Comparison of ENCODE assay signal across 18 cellular contexts in the genomic region with DNA sequence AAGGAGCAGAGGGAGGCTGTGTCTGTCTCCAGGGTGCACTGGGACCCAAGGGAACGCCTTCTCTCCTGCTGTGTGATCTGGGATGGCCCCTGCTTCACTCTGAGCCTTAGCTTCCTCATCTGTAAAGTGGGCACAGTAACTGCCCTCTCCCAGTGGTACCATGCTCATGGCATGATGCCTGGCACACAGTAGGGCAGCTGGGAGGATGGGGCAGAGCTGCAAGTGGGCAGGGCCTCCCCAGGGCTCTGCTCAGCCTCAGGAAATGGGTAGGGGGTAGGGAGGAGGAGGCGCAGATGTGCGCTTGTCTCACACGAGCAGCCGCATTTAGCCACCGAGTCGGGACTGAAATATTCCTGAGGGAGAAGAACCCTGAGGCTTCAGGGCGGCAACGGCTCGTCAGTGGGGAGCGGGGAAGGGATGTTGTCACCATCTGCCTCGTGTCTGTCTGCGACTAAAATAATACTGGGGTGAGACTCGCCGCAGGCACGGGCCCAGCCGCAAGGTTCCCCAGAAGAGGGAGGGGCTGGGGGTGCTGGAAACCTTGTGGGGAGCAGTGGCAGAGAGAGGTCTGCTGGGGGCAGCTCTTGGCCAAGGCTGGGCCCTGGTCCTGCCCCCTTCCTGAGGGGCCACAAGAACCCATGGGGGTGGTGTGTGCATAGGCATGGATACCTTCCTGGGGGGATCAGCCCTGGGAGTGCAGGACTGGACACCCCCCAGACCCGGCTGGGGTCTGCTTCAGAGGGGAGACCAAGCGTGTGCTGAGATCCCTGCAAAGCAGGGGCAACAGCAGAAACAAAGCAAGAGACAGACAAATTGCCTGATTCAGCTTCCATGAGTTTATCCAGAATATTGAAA. TPM values are rescaled to one million over a fixed set of nuclear protein-coding genes. Genes with fewer than 3 reads are reported as not detected.
DNase-seq lines count a peak whose midpoint lies in the region; ATAC-seq and TF ChIP-seq lines count a peak whose summit lies in the region.
"Had no signal": no experiment of that assay in that cellular context is flagged by ENCODE, and none has a peak within 500 bp of the region (broad histone marks: within the 10 kb centered on the region; RNA-seq: fewer than 3 reads in every experiment).

No MANE protein-coding gene starts in this region.

- peak; percentile 57 for DNase-seq in D341Med (ENCODE audit: low spot score)
- peak; percentile 4 for DNase-seq in MV-4-11 (lab: John Stamatoyannopoulos, UW)
- DNase-seq in naive B cell: peak; percentile 64
- DNase-seq in PC-3: no peak
- DNase-seq in NCI-H1436 treated with DMSO at 0.1 percent for 48 hours (lab: John Stamatoyannopoulos, UW): no peak
- DNase-seq in globus pallidus (ENCODE audit: low spot score): no peak
- DNase-seq: ACHN; activated CD4-positive, alpha-beta T cell treated with anti-CD3 and anti-CD28 coated beads, Interleukin-2, amount 50 U/mL, for 1 hour; activated naive CD8-positive, alpha-beta T cell treated with anti-CD3 and anti-CD28 coated beads for 36 hours; Caco-2; foreskin fibroblast; Karpas-422; lower lobe of right lung; NCI-H510A had no signal

- H3K27ac Mint-ChIP-seq in brain: peak overlapping the region; percentile 70 to 92 (median 89)
- H3K27ac Mint-ChIP-seq in naive B cell: peak overlapping the region; percentile 38 to 94 (median 87)
- H3K27ac Mint-ChIP-seq: activated naive CD8-positive, alpha-beta T cell treated with anti-CD3 and anti-CD28 coated beads for 36 hours had no signal

- POLR2A ChIA-PET in PC-3 (lab: Charles Lee; ENCODE audit: unreplicated experiment): no interaction called here

- H3K4me2 ChIP-seq in PC-3 (ENCODE audit: low read length): no peak overlapping the region

- no peak overlapping the region for H3K4me3 ChIP-seq in PC-3 (ENCODE audit: low read length)
- H3K4me3 ChIP-seq: lower lobe of right lung, SJSA1 had no signal

- H3K36me3 ChIP-seq in PC-3 (ENCODE audit: low read depth, low read length): no peaks in the 10 kb centered on the region
- H3K36me3 ChIP-seq: lower lobe of right lung, neutrophil, SJSA1 had no signal

- H3K36me3 Mint-ChIP-seq in brain: no peaks in the 10 kb centered on the region
- H3K36me3 Mint-ChIP-seq in naive B cell: no peaks in the 10 kb centered on the region
- H3K36me3 Mint-ChIP-seq: activated naive CD8-positive, alpha-beta T cell treated with anti-CD3 and anti-CD28 coated beads for 36 hours had no signal

- no peak for TF ChIP-seq CTCF in brain (conservative IDR thresholded peaks at IDR 0.05)
- no peak for TF ChIP-seq CTCF in PC-3 (conservative IDR thresholded peaks at IDR 0.05; ENCODE audit: low read depth, low read length)

- H3K27me3 Mint-ChIP-seq in brain (peaks cover 7% of the 10 kb centered on the region), naive B cell (no peaks in the 10 kb centered on the region)
- H3K27me3 Mint-ChIP-seq: activated naive CD8-positive, alpha-beta T cell treated with anti-CD3 and anti-CD28 coated beads for 36 hours had no signal

- peaks cover 74% of the 10 kb centered on the region for H3K4me1 Mint-ChIP-seq in brain
- H3K4me1 Mint-ChIP-seq in naive B cell: peaks cover 48 to 63% (median 61%) of the 10 kb centered on the region in 3 donors

- H3K9me3 Mint-ChIP-seq in brain: peaks cover 0 to 5% (median 0%) of the 10 kb centered on the region in 5 experiments
- H3K9me3 Mint-ChIP-seq in naive B cell: no peaks in the 10 kb centered on the region
- H3K9me3 Mint-ChIP-seq: activated naive CD8-positive, alpha-beta T cell treated with anti-CD3 and anti-CD28 coated beads for 36 hours had no signal

- H3K4me1 ChIP-seq in PC-3 (ENCODE audit: insufficient read depth, low read length): no peaks in the 10 kb centered on the region; the same call in 1 of the 2 replicates

- ATAC-seq in naive B cell (ENCODE audit: low read depth in 2 of 2): peak; percentile 69 to 75
- no peak for ATAC-seq in PC-3
- no peak for ATAC-seq in HG03442 (IDR thresholded peaks at IDR 0.05; ENCODE audit: unreplicated experiment)
- ATAC-seq: lower lobe of right lung had no signal

- no peaks in the 10 kb centered on the region for H3K79me2 ChIP-seq in PC-3 (ENCODE audit: low read length)

- no peak overlapping the region for H2AFZ ChIP-seq in PC-3 (ENCODE audit: low read length)

- H4K20me1 ChIP-seq in PC-3 (ENCODE audit: low read length): no peaks in the 10 kb centered on the region

- no peaks in the 10 kb centered on the region for H3K9me2 ChIP-seq in PC-3 (replicated peaks; ENCODE audit: low read length)

- H3K9me3 ChIP-seq in PC-3 (ENCODE audit: low read length): no peaks in the 10 kb centered on the region
- H3K9me3 ChIP-seq: Caco-2, lower lobe of right lung, neutrophil, SJSA1 had no signal

- CTCF ChIA-PET in PC-3 (lab: Charles Lee): interaction anchor here (0.6 kb wide), 1 partner anchor 103 kb away, joined by 3 read pairs; no protein-coding TSS in a partner anchor

- intact Hi-C loops in PC-3 (cut with micrococcal nuclease): no loop called here

- H3K4me3 Mint-ChIP-seq in brain (peak overlapping the region in 2 of 5 experiments; percentile 26 to 28), naive B cell (peak overlapping the region in 7 of 8 donors; percentile 52 to 86 (median 71))
- H3K4me3 Mint-ChIP-seq: activated naive CD8-positive, alpha-beta T cell treated with anti-CD3 and anti-CD28 coated beads for 36 hours had no signal

- H3K27me3 ChIP-seq in PC-3 (ENCODE audit: low read length): no peaks in the 10 kb centered on the region
- H3K27me3 ChIP-seq: SJSA1 had no signal

- H3K9ac ChIP-seq in PC-3 (ENCODE audit: low read length): no peak overlapping the region

- H3F3A ChIP-seq in PC-3 (ENCODE audit: low read length, unreplicated experiment): no peaks in the 10 kb centered on the region

- BruUV-seq in PC-3 (replicated peaks; lab: Mats Ljungman, UMichigan): no TSS peak

- H3K27ac ChIP-seq in PC-3 (ENCODE audit: low read length): no peak overlapping the region
- H3K27ac ChIP-seq: lower lobe of right lung, neutrophil, SJSA1 had no signal

RNA-seq across cellular contexts. Expression of gene PSD2, which starts 55.2 kb away (rescaled TPM):
- polyA plus RNA-seq in brain (ENCODE audit: insufficient read depth, low read depth, low replicate concordance): 23.1 TPM
- not detected for polyA plus RNA-seq in naive B cell (ENCODE audit: low read depth in 6 of 6)
- total RNA-seq in PC-3 (2014; rRNA removed): not detected in 2 replicates
- total RNA-seq: activated naive CD8-positive, alpha-beta T cell treated with anti-CD3 and anti-CD28 coated beads for 36 hours; lower lobe of right lung had no signal

Comparison
In these comparisons a context has a peak if more than half of its experiments do, and no peak if none do; other contexts are left out.
1. DNase-seq: peak in D341Med (single experiment), MV-4-11 (single experiment) and naive B cell (single experiment); none in PC-3 (single experiment), NCI-H1436 treated with DMSO at 0.1 percent for 48 hours (single experiment) and globus pallidus (single experiment).
2. ATAC-seq: peak in naive B cell (2 of 2); none in PC-3 (single experiment) and HG03442 (single experiment).
3. RNA of gene PSD2, which starts 55.2 kb away (polyA plus RNA-seq): 23.1 TPM in brain (single experiment); not detected in naive B cell; every median in the first group is over 10 times any median in the second.